20 cellular contexts compared by ENCODE assay signal in genomic region chr2:64663402-64663801, GRCh38. TPM values are rescaled to one million over a fixed set of nuclear protein-coding genes. Genes with fewer than 3 reads are reported as not detected.
DNase-seq lines count a peak whose midpoint lies in the region; ATAC-seq, FAIRE-seq and TF ChIP-seq lines count a peak whose summit lies in the region.
"Had no signal": no experiment of that assay in that cellular context is flagged by ENCODE, and none has a peak within 500 bp of the region (broad histone marks: within the 10 kb centered on the region; RNA-seq: fewer than 3 reads in every experiment).

No MANE protein-coding gene starts in this region.

- no peak for TF ChIP-seq CTCF in gastroesophageal sphincter (IDR thresholded peaks at IDR 0.05)

- no peaks in the 10 kb centered on the region for H3K27me3 ChIP-seq in gastroesophageal sphincter

- H3K4me3 Mint-ChIP-seq in activated naive CD4-positive, alpha-beta T cell treated with anti-CD3 and anti-CD28 coated beads, Interleukin-2, amount 50 U/mL, for 24 hours: no peak overlapping the region
- no peak overlapping the region for H3K4me3 Mint-ChIP-seq in T-helper 17 cell
- H3K4me3 Mint-ChIP-seq in stimulated activated memory B cell treated with anti-CD40 and anti-IgM and Interleukin-4, amounts not matched to agents 10 μg/mL and 1 μg/mL and 100 μg/mL, for 72 hours: no peak overlapping the region
- H3K4me3 Mint-ChIP-seq: CD14-positive monocyte, HFFc6 had no signal

- H3K27ac ChIP-seq in gastroesophageal sphincter: no peak overlapping the region

- TF ChIP-seq EP300 in gastroesophageal sphincter (IDR thresholded peaks at IDR 0.05): no peak

- H3K27me3 Mint-ChIP-seq in activated naive CD4-positive, alpha-beta T cell treated with anti-CD3 and anti-CD28 coated beads, Interleukin-2, amount 50 U/mL, for 24 hours: no peaks in the 10 kb centered on the region
- H3K27me3 Mint-ChIP-seq in T-helper 17 cell: no peaks in the 10 kb centered on the region
- no peaks in the 10 kb centered on the region for H3K27me3 Mint-ChIP-seq in stimulated activated memory B cell treated with anti-CD40 and anti-IgM and Interleukin-4, amounts not matched to agents 10 μg/mL and 1 μg/mL and 100 μg/mL, for 72 hours

- H3K4me1 Mint-ChIP-seq in activated naive CD4-positive, alpha-beta T cell treated with anti-CD3 and anti-CD28 coated beads, Interleukin-2, amount 50 U/mL, for 24 hours: peaks cover 56% of the 10 kb centered on the region
- peaks cover 22% of the 10 kb centered on the region for H3K4me1 Mint-ChIP-seq in T-helper 17 cell
- H3K4me1 Mint-ChIP-seq in stimulated activated memory B cell treated with anti-CD40 and anti-IgM and Interleukin-4, amounts not matched to agents 10 μg/mL and 1 μg/mL and 100 μg/mL, for 72 hours: peaks cover 62% of the 10 kb centered on the region

- WGBS in gastroesophageal sphincter (ENCODE audit: low coverage in 1 of 2), 2 donors: 88 to 92% methylated on average over 1 of the region's 1 CpG

- no peak for ATAC-seq in activated naive CD4-positive, alpha-beta T cell treated with anti-CD3 and anti-CD28 coated beads, Interleukin-2, amount 50 U/mL, for 72 hours
- ATAC-seq in T-helper 17 cell: no peak
- no peak for ATAC-seq in stimulated activated memory B cell treated with anti-CD40 and anti-IgM and Interleukin-4, amounts not matched to agents 10 μg/mL and 1 μg/mL and 100 μg/mL, for 72 hours
- ATAC-seq in left ventricle myocardium superior: no peak
- ATAC-seq in gastroesophageal sphincter: no peak
- ATAC-seq in GM19324 (IDR thresholded peaks at IDR 0.05; ENCODE audit: low FRiP score, unreplicated experiment): no peak
- ATAC-seq: SK-N-SH treated with all-trans-retinoic acid at 6 μM for 48 hours had no signal

- H3K4me3 ChIP-seq in gastroesophageal sphincter: no peak overlapping the region

- H3K27ac Mint-ChIP-seq in activated naive CD4-positive, alpha-beta T cell treated with anti-CD3 and anti-CD28 coated beads, Interleukin-2, amount 50 U/mL, for 24 hours: peak overlapping the region; percentile 82
- H3K27ac Mint-ChIP-seq in activated naive CD4-positive, alpha-beta T cell treated with anti-CD3 and anti-CD28 coated beads, Interleukin-2, amount 50 U/mL, for 72 hours: peak overlapping the region in 1 of 2 donors; percentile 61
- peak overlapping the region; percentile 37 for H3K27ac Mint-ChIP-seq in T-helper 17 cell
- H3K27ac Mint-ChIP-seq in stimulated activated memory B cell treated with anti-CD40 and anti-IgM and Interleukin-4, amounts not matched to agents 10 μg/mL and 1 μg/mL and 100 μg/mL, for 72 hours: peak overlapping the region; percentile 78
- H3K27ac Mint-ChIP-seq: HFFc6 had no signal

- DNase-seq in activated naive CD4-positive, alpha-beta T cell treated with anti-CD3 and anti-CD28 coated beads, Interleukin-2, amount 50 U/mL, for 72 hours (ENCODE audit: low spot score in 2 of 2): no peak
- no peak for DNase-seq in H54 (ENCODE audit: insufficient read length, low spot score)
- no peak for DNase-seq in T-helper 17 cell
- DNase-seq in left ventricle myocardium superior: no peak
- DNase-seq: Calu3, HFFc6, NCI-H1105 treated with DMSO at 0.1 percent for 48 hours, NCI-H187 treated with DMSO at 0.1 percent for 48 hours, NCI-H345, NCI-H69, OCI-M1, SHP77 treated with DMSO at 0.1 percent for 48 hours had no signal

- H3K9me3 ChIP-seq in T-helper 17 cell (ENCODE audit: control insufficient read depth, low read length, poor library complexity, severe bottlenecking): no peaks in the 10 kb centered on the region
- H3K9me3 ChIP-seq in gastroesophageal sphincter: no peaks in the 10 kb centered on the region

- TF ChIP-seq POLR2A in H54 (IDR thresholded peaks at IDR 0.05; ENCODE audit: low read depth, low read length) (no peak), gastroesophageal sphincter (IDR thresholded peaks at IDR 0.05) (no peak)

- FAIRE-seq in H54 (lab: Jason Lieb, UNC): peak; percentile 36
- FAIRE-seq: A204.1, H1 had no signal

- intact Hi-C loops in left ventricle myocardium superior (cut with micrococcal nuclease): no loop called here

- no peaks in the 10 kb centered on the region for H3K9me3 Mint-ChIP-seq in activated naive CD4-positive, alpha-beta T cell treated with anti-CD3 and anti-CD28 coated beads, Interleukin-2, amount 50 U/mL, for 24 hours
- no peaks in the 10 kb centered on the region for H3K9me3 Mint-ChIP-seq in activated naive CD4-positive, alpha-beta T cell treated with anti-CD3 and anti-CD28 coated beads, Interleukin-2, amount 50 U/mL, for 72 hours
- H3K9me3 Mint-ChIP-seq in stimulated activated memory B cell treated with anti-CD40 and anti-IgM and Interleukin-4, amounts not matched to agents 10 μg/mL and 1 μg/mL and 100 μg/mL, for 72 hours: no peaks in the 10 kb centered on the region
- H3K9me3 Mint-ChIP-seq: CD14-positive monocyte, HFFc6 had no signal

- no peaks in the 10 kb centered on the region for H3K36me3 Mint-ChIP-seq in activated naive CD4-positive, alpha-beta T cell treated with anti-CD3 and anti-CD28 coated beads, Interleukin-2, amount 50 U/mL, for 24 hours
- no peaks in the 10 kb centered on the region for H3K36me3 Mint-ChIP-seq in activated naive CD4-positive, alpha-beta T cell treated with anti-CD3 and anti-CD28 coated beads, Interleukin-2, amount 50 U/mL, for 72 hours
- peaks cover 2% of the 10 kb centered on the region for H3K36me3 Mint-ChIP-seq in T-helper 17 cell (ENCODE audit: low read depth)
- peaks cover 4% of the 10 kb centered on the region for H3K36me3 Mint-ChIP-seq in stimulated activated memory B cell treated with anti-CD40 and anti-IgM and Interleukin-4, amounts not matched to agents 10 μg/mL and 1 μg/mL and 100 μg/mL, for 72 hours

- peaks cover 0 to 9% (median 0%) of the 10 kb centered on the region in 3 donors for H3K4me1 ChIP-seq in gastroesophageal sphincter

- H3K36me3 ChIP-seq in gastroesophageal sphincter: no peaks in the 10 kb centered on the region

RNA-seq across cellular contexts. Expression of gene SERTAD2, which starts 9.7 kb away (rescaled TPM):
- total RNA-seq in activated naive CD4-positive, alpha-beta T cell treated with anti-CD3 and anti-CD28 coated beads, Interleukin-2, amount 50 U/mL, for 72 hours: 10 to 100 TPM; 17.8 to 46.4 TPM
- total RNA-seq in T-helper 17 cell (10 to 100 TPM; 26.4 to 31.1 TPM), left ventricle myocardium superior (14.6 TPM), gastroesophageal sphincter (10 to 100 TPM; 13.9 to 18.5 (median 15.6) TPM)
